ENCODE assay signal across 14 cellular contexts in genomic region chr1:1954831-1955441, GRCh38. TPM values are rescaled to one million over a fixed set of nuclear protein-coding genes. Genes with fewer than 3 reads are reported as not detected.
DNase-seq lines count a peak whose midpoint lies in the region; ATAC-seq and TF ChIP-seq lines count a peak whose summit lies in the region.
"Had no signal": no experiment of that assay in that cellular context is flagged by ENCODE, and none has a peak within 500 bp of the region (broad histone marks: within the 10 kb centered on the region; RNA-seq: fewer than 3 reads in every experiment).

No MANE protein-coding gene starts in this region.

- H3K36me3 ChIP-seq in endodermal cell (ENCODE audit: control insufficient read depth, insufficient read depth, low read length) (no peaks in the 10 kb centered on the region), aorta (ENCODE audit: control insufficient read depth in 1 of 2, insufficient read depth in 2 of 2, low read length in 1 of 2) (no peaks in the 10 kb centered on the region)
- no peaks in the 10 kb centered on the region for H3K36me3 ChIP-seq in effector memory CD4-positive, alpha-beta T cell (ENCODE audit: control insufficient read depth, insufficient read depth, low read length)

- H3K27me3 ChIP-seq in right cardiac atrium (ENCODE audit: control insufficient read depth, insufficient read depth) (no peaks in the 10 kb centered on the region), endodermal cell (ENCODE audit: control insufficient read depth, insufficient read depth, low read length, poor library complexity, severe bottlenecking) (no peaks in the 10 kb centered on the region), aorta (ENCODE audit: control insufficient read depth in 1 of 2, insufficient read depth in 2 of 2, low read length in 1 of 2) (no peaks in the 10 kb centered on the region)
- H3K27me3 ChIP-seq in effector memory CD4-positive, alpha-beta T cell (replicated peaks; ENCODE audit: control insufficient read depth, insufficient read depth, low read length, poor library complexity, severe bottlenecking), result peaks cover 14% of the 10 kb centered on the region

- H3K4me3 Mint-ChIP-seq in endodermal cell, result no peak overlapping the region
- H3K4me3 Mint-ChIP-seq in activated T-helper 2 cell treated with anti-CD3 and anti-CD28 coated beads, Interferon-gamma antibody, Interleukin-2, Interleukin-4, amounts not matched to agents 10 μg/mL and 5 μg/mL and 100 μg/mL, durations not matched to agents 14 hours and 24 hours and 36 hours (ENCODE audit: low read depth), result no peak overlapping the region

- no peak overlapping the region for H3K9ac ChIP-seq in endodermal cell (ENCODE audit: extremely low read depth, low read length, poor library complexity, severe bottlenecking)

- DNase-seq in right cardiac atrium (peak in 2 of 3 donors; percentile 34 to 44), left cardiac atrium (no peak), NCI-H69 (lab: John Stamatoyannopoulos, UW) (peak; percentile 17), endodermal cell (peak; percentile 70), aorta (peak; percentile 35 to 62)
- DNase-seq in effector memory CD4-positive, alpha-beta T cell, result no peak
- no peak for DNase-seq in activated T-helper 2 cell treated with anti-CD3 and anti-CD28 coated beads, Interferon-gamma antibody, Interleukin-2, Interleukin-4, amounts not matched to agents 10 μg/mL and 5 μg/mL and 100 μg/mL, durations not matched to agents 14 hours and 24 hours and 36 hours (ENCODE audit: low spot score)
- DNase-seq: activated effector memory CD4-positive, alpha-beta T cell treated with Interleukin-2 at 50 U/mL for 16 hours; Caco-2; NCI-H2081; OCI-M1 had no signal

- H3K36me3 Mint-ChIP-seq in endodermal cell (ENCODE audit: low read depth), result no peaks in the 10 kb centered on the region
- H3K36me3 Mint-ChIP-seq in activated T-helper 2 cell treated with anti-CD3 and anti-CD28 coated beads, Interferon-gamma antibody, Interleukin-2, Interleukin-4, amounts not matched to agents 10 μg/mL and 5 μg/mL and 100 μg/mL, durations not matched to agents 14 hours and 24 hours and 36 hours (ENCODE audit: low read depth), result no peaks in the 10 kb centered on the region

- intact Hi-C loops in right cardiac atrium (cut with DNase I), result loop anchor here in 2 of 4 donors (5.0 kb wide), 2 partner anchors 82 to 92 kb away; no protein-coding TSS in a partner anchor
- intact Hi-C loops in left cardiac atrium (cut with DNase I), result no loop called here
- intact Hi-C loops in aorta (cut with DNase I), result no loop called here
- intact Hi-C loops in activated T-helper 2 cell treated with anti-CD3 and anti-CD28 coated beads, Interferon-gamma antibody, Interleukin-2, Interleukin-4, amounts not matched to agents 10 μg/mL and 5 μg/mL and 100 μg/mL, durations not matched to agents 14 hours and 24 hours and 36 hours (cut with micrococcal nuclease), result no loop called here

- peaks cover 6% of the 10 kb centered on the region for H3K9me3 Mint-ChIP-seq in endodermal cell
- H3K9me3 Mint-ChIP-seq in activated T-helper 2 cell treated with anti-CD3 and anti-CD28 coated beads, Interferon-gamma antibody, Interleukin-2, Interleukin-4, amounts not matched to agents 10 μg/mL and 5 μg/mL and 100 μg/mL, durations not matched to agents 14 hours and 24 hours and 36 hours, result peaks cover 17% of the 10 kb centered on the region

- H3K27ac ChIP-seq in right cardiac atrium (ENCODE audit: low read length), result no peak overlapping the region
- H3K27ac ChIP-seq in endodermal cell (ENCODE audit: low read depth, low read length), result no peak overlapping the region
- H3K27ac ChIP-seq in aorta (ENCODE audit: low read depth in 1 of 2, low read length in 2 of 2), result no peak overlapping the region
- no peak overlapping the region for H3K27ac ChIP-seq in effector memory CD4-positive, alpha-beta T cell (ENCODE audit: insufficient read depth, low read length, poor library complexity, severe bottlenecking)

- peak; percentile 61 for TF ChIP-seq CTCF in endodermal cell (conservative IDR thresholded peaks at IDR 0.05)

- 91% methylated on average over 46 of the region's 46 CpGs for WGBS in right cardiac atrium
- WGBS in endodermal cell (ENCODE audit: insufficient coverage in 1 of 2, insufficient read length in 1 of 2), 2 experiments, result 88 to 89% methylated on average over 46 of the region's 46 CpGs
- 90 to 93% methylated on average over 46 of the region's 46 CpGs for WGBS in aorta, 2 donors

- H3K4me1 ChIP-seq in right cardiac atrium (ENCODE audit: control insufficient read depth, insufficient read depth, low read length) (no peaks in the 10 kb centered on the region), endodermal cell (ENCODE audit: control insufficient read depth, insufficient read depth, low read length) (no peaks in the 10 kb centered on the region), aorta (ENCODE audit: control insufficient read depth in 1 of 2, insufficient read depth in 2 of 2, low read length in 2 of 2) (no peaks in the 10 kb centered on the region)
- no peaks in the 10 kb centered on the region for H3K4me1 ChIP-seq in effector memory CD4-positive, alpha-beta T cell (ENCODE audit: control insufficient read depth, insufficient read depth, low read length, poor library complexity, severe bottlenecking)

- H3K4me3 ChIP-seq in right cardiac atrium (ENCODE audit: low read length), result no peak overlapping the region
- H3K4me3 ChIP-seq in endodermal cell (ENCODE audit: low read length), result no peak overlapping the region
- no peak overlapping the region for H3K4me3 ChIP-seq in aorta (ENCODE audit: low read length in 2 of 2)
- H3K4me3 ChIP-seq in effector memory CD4-positive, alpha-beta T cell (ENCODE audit: insufficient read depth, low read depth, low read length, poor library complexity, severe bottlenecking), result no peak overlapping the region

- peaks cover 5% of the 10 kb centered on the region for H3K4me1 Mint-ChIP-seq in endodermal cell
- no peaks in the 10 kb centered on the region for H3K4me1 Mint-ChIP-seq in activated T-helper 2 cell treated with anti-CD3 and anti-CD28 coated beads, Interferon-gamma antibody, Interleukin-2, Interleukin-4, amounts not matched to agents 10 μg/mL and 5 μg/mL and 100 μg/mL, durations not matched to agents 14 hours and 24 hours and 36 hours (ENCODE audit: low read depth)

- peak overlapping the region; percentile 69 for H3K27ac Mint-ChIP-seq in endodermal cell
- H3K27ac Mint-ChIP-seq in activated T-helper 2 cell treated with anti-CD3 and anti-CD28 coated beads, Interferon-gamma antibody, Interleukin-2, Interleukin-4, amounts not matched to agents 10 μg/mL and 5 μg/mL and 100 μg/mL, durations not matched to agents 14 hours and 24 hours and 36 hours, result no peak overlapping the region

- ATAC-seq in right cardiac atrium (no peak), left cardiac atrium (no peak), aorta (ENCODE audit: low FRiP score) (no peak), HG02571 (IDR thresholded peaks at IDR 0.05; ENCODE audit: unreplicated experiment) (no peak)

- no peaks in the 10 kb centered on the region for H3K9me3 ChIP-seq in right cardiac atrium (ENCODE audit: control insufficient read depth, low read length)
- no peaks in the 10 kb centered on the region for H3K9me3 ChIP-seq in endodermal cell (ENCODE audit: control insufficient read depth, low read length)
- H3K9me3 ChIP-seq in aorta (ENCODE audit: control insufficient read depth, low read length), result no peaks in the 10 kb centered on the region
- H3K9me3 ChIP-seq in effector memory CD4-positive, alpha-beta T cell (ENCODE audit: control insufficient read depth, low read length), result peaks cover 6% of the 10 kb centered on the region
- H3K9me3 ChIP-seq: Caco-2 had no signal

- H3K27me3 Mint-ChIP-seq in endodermal cell (ENCODE audit: insufficient read depth), result no peaks in the 10 kb centered on the region
- H3K27me3 Mint-ChIP-seq in activated T-helper 2 cell treated with anti-CD3 and anti-CD28 coated beads, Interferon-gamma antibody, Interleukin-2, Interleukin-4, amounts not matched to agents 10 μg/mL and 5 μg/mL and 100 μg/mL, durations not matched to agents 14 hours and 24 hours and 36 hours (ENCODE audit: low read depth), result peaks cover 2% of the 10 kb centered on the region

RNA-seq across cellular contexts. Expression of gene TMEM52, which starts 35.9 kb away (rescaled TPM):
- total RNA-seq in right cardiac atrium (under 1 TPM; 0.34 to 0.89 (median 0.59) TPM), left cardiac atrium (under 1 TPM; 0.68 to 0.82 TPM), endodermal cell (1 to 10 TPM; 6.0 to 6.3 TPM), aorta (not detected)
- polyA plus RNA-seq in right cardiac atrium (1.9 TPM), aorta (under 1 TPM in 1 of 2 donors, not detected in 1; 0.13 TPM)
- polyA plus RNA-seq in endodermal cell (2013, experiment 1 of 2), result 5.5 TPM
- 6.3 TPM for polyA plus RNA-seq in endodermal cell (2013, experiment 2 of 2)
- total RNA-seq in activated T-helper 2 cell treated with anti-CD3 and anti-CD28 coated beads, Interferon-gamma antibody, Interleukin-2, Interleukin-4, amounts not matched to agents 10 μg/mL and 5 μg/mL and 100 μg/mL, durations not matched to agents 14 hours and 24 hours and 36 hours, result 0.94 and 1.2 TPM in 2 replicates

RNA-seq across cellular contexts. Expression of gene CALML6, which starts 39.9 kb away (rescaled TPM):
- total RNA-seq in right cardiac atrium (under 1 TPM in 2 of 4 donors, not detected in 2; 0.24 to 0.36 TPM), left cardiac atrium (under 1 TPM in 1 of 2 donors, not detected in 1; 0.21 TPM), endodermal cell (1 to 10 TPM in 1 of 2 donors, under 1 TPM in 1; 0.89 to 1.4 TPM), aorta (1 to 10 TPM in 1 of 2 donors, not detected in 1; 1.1 TPM)
- polyA plus RNA-seq in right cardiac atrium (0.18 TPM), aorta (1 to 10 TPM in 1 of 2 donors, not detected in 1; 4.5 TPM)
- polyA plus RNA-seq in endodermal cell (2013, experiment 1 of 2), result 0.32 TPM
- polyA plus RNA-seq in endodermal cell (2013, experiment 2 of 2), result not detected
- 0.18 and 0.32 TPM in 2 replicates for total RNA-seq in activated T-helper 2 cell treated with anti-CD3 and anti-CD28 coated beads, Interferon-gamma antibody, Interleukin-2, Interleukin-4, amounts not matched to agents 10 μg/mL and 5 μg/mL and 100 μg/mL, durations not matched to agents 14 hours and 24 hours and 36 hours
- total RNA-seq: omental fat pad had no signal

RNA-seq across cellular contexts. Expression of gene CFAP74, which starts 48.6 kb away (rescaled TPM):
- total RNA-seq in right cardiac atrium (not detected), left cardiac atrium (not detected), endodermal cell (under 1 TPM; 0.58 to 0.75 TPM), aorta (under 1 TPM in 1 of 2 donors, not detected in 1; 0.36 TPM)
- polyA plus RNA-seq in right cardiac atrium (0.11 TPM), aorta (not detected)
- 1.4 TPM for polyA plus RNA-seq in endodermal cell (2013, experiment 1 of 2)
- polyA plus RNA-seq in endodermal cell (2013, experiment 2 of 2), result 0.79 TPM
- not detected in 2 replicates for total RNA-seq in activated T-helper 2 cell treated with anti-CD3 and anti-CD28 coated beads, Interferon-gamma antibody, Interleukin-2, Interleukin-4, amounts not matched to agents 10 μg/mL and 5 μg/mL and 100 μg/mL, durations not matched to agents 14 hours and 24 hours and 36 hours
- total RNA-seq: Caco-2, dermis microvascular lymphatic vessel endothelial cell had no signal

Comparison
In these comparisons a context has a peak if more than half of its experiments do, and no peak if none do; other contexts are left out.
1. DNase-seq: peak in right cardiac atrium (2 of 3), NCI-H69 (single experiment), endodermal cell (single experiment) and aorta (2 of 2); none in left cardiac atrium (single experiment), effector memory CD4-positive, alpha-beta T cell (0 of 3) and activated T-helper 2 cell treated with anti-CD3 and anti-CD28 coated beads, Interferon-gamma antibody, Interleukin-2, Interleukin-4, amounts not matched to agents 10 μg/mL and 5 μg/mL and 100 μg/mL, durations not matched to agents 14 hours and 24 hours and 36 hours (single experiment).